ENCODE assay signal across 28 cellular contexts in genomic region chrX:10230222-10230621, GRCh38.
"Had no signal": no experiment of that assay in that cellular context is flagged by ENCODE, and none has a peak within 500 bp of the region (broad histone marks: within the 10 kb centered on the region; RNA-seq: fewer than 3 reads in every experiment).

No MANE protein-coding gene starts in this region.

- H3K9ac ChIP-seq: neural progenitor cell, parathyroid adenoma had no signal

- H3K4me1 Mint-ChIP-seq: nephron; stimulated activated effector memory CD8-positive, alpha-beta T cell treated with anti-CD3 and anti-CD28 coated beads, Interleukin-12 subunit alpha, Interleukin-12 subunit beta, amount 100 ng/mL, for 72 hours had no signal

- H3K27me3 ChIP-seq: esophagus squamous epithelium, gastrocnemius medialis, heart left ventricle, left lung, neural progenitor cell, sigmoid colon, testis, tibial artery had no signal

- H3K9me3 Mint-ChIP-seq: stimulated activated effector memory CD8-positive, alpha-beta T cell treated with anti-CD3 and anti-CD28 coated beads, Interleukin-12 subunit alpha, Interleukin-12 subunit beta, amount 100 ng/mL, for 72 hours had no signal

- H3K4me1 ChIP-seq: esophagus squamous epithelium, gastrocnemius medialis, heart left ventricle, left lung, neural progenitor cell, parathyroid adenoma, prostate gland, testis, tibial artery had no signal

- H3K9me3 ChIP-seq: esophagus squamous epithelium, gastrocnemius medialis, heart left ventricle, left lung, mucosa of descending colon, prostate gland, sigmoid colon, testis, tibial artery had no signal

- H3K36me3 Mint-ChIP-seq: stimulated activated effector memory CD8-positive, alpha-beta T cell treated with anti-CD3 and anti-CD28 coated beads, Interleukin-12 subunit alpha, Interleukin-12 subunit beta, amount 100 ng/mL, for 72 hours had no signal

- H3K27ac Mint-ChIP-seq: effector memory CD8-positive, alpha-beta T cell; mesothelial cell of epicardium; nephron; neural progenitor cell; stimulated activated effector memory CD8-positive, alpha-beta T cell treated with anti-CD3 and anti-CD28 coated beads, Interleukin-12 subunit alpha, Interleukin-12 subunit beta, amount 100 ng/mL, for 72 hours; type B pancreatic cell had no signal

- H3K36me3 ChIP-seq: esophagus squamous epithelium, gastrocnemius medialis, left lung, neural progenitor cell, prostate gland, sigmoid colon, tibial artery had no signal

- H3K27me3 Mint-ChIP-seq: naive B cell, type B pancreatic cell had no signal

- H3K27ac ChIP-seq: esophagus squamous epithelium, gastrocnemius medialis, heart left ventricle, left lung, neural progenitor cell, parathyroid adenoma, prostate gland, testis, tibial artery had no signal

- H3K4me2 ChIP-seq: neural progenitor cell had no signal

- H3K4me3 ChIP-seq: esophagus squamous epithelium, gastrocnemius medialis, heart left ventricle, left lung, mucosa of descending colon, neural progenitor cell, prostate gland, sigmoid colon, testis, tibial artery had no signal

- H3K4me3 Mint-ChIP-seq: effector memory CD8-positive, alpha-beta T cell; mesothelial cell of epicardium; nephron; neural progenitor cell; stimulated activated effector memory CD8-positive, alpha-beta T cell treated with anti-CD3 and anti-CD28 coated beads, Interleukin-12 subunit alpha, Interleukin-12 subunit beta, amount 100 ng/mL, for 72 hours; type B pancreatic cell had no signal

- DNase-seq: cortex of kidney; effector memory CD8-positive, alpha-beta T cell; erythroblast; esophagus squamous epithelium; foreskin fibroblast; gastrocnemius medialis; heart left ventricle; hippocampal formation; left cardiac atrium; left lung; mesenchymal stem cell; mucosa of descending colon; naive B cell; right cardiac atrium; sigmoid colon; stimulated activated CD4-positive, alpha-beta T cell treated with anti-CD3 and anti-CD28 coated beads, Interleukin-2, amount 100 ng/mL, for 24 hours; stimulated activated CD4-positive, alpha-beta T cell treated with anti-CD3 and anti-CD28 coated beads, Interleukin-4, amount 100 ng/mL, for 24 hours; stimulated activated naive CD8-positive, alpha-beta T cell treated with anti-CD3 and anti-CD28 coated beads, Interleukin-15, Interleukin-2, amounts not matched to agents 100 U/mL and 50 U/mL, for 24 hours; substantia nigra; testis; tibial artery had no signal

- ATAC-seq: effector memory CD8-positive, alpha-beta T cell; gastrocnemius medialis; heart left ventricle; left cardiac atrium; left lung; mucosa of descending colon; right cardiac atrium; stimulated activated effector memory CD8-positive, alpha-beta T cell treated with anti-CD3 and anti-CD28 coated beads, Interleukin-12 subunit alpha, Interleukin-12 subunit beta, amount 100 ng/mL, for 72 hours; stimulated activated naive CD8-positive, alpha-beta T cell treated with anti-CD3 and anti-CD28 coated beads, Interleukin-15, Interleukin-2, amounts not matched to agents 100 U/mL and 50 U/mL, for 24 hours had no signal
